Comparison of ENCODE assay signal across 8 cellular contexts in the genomic region with DNA sequence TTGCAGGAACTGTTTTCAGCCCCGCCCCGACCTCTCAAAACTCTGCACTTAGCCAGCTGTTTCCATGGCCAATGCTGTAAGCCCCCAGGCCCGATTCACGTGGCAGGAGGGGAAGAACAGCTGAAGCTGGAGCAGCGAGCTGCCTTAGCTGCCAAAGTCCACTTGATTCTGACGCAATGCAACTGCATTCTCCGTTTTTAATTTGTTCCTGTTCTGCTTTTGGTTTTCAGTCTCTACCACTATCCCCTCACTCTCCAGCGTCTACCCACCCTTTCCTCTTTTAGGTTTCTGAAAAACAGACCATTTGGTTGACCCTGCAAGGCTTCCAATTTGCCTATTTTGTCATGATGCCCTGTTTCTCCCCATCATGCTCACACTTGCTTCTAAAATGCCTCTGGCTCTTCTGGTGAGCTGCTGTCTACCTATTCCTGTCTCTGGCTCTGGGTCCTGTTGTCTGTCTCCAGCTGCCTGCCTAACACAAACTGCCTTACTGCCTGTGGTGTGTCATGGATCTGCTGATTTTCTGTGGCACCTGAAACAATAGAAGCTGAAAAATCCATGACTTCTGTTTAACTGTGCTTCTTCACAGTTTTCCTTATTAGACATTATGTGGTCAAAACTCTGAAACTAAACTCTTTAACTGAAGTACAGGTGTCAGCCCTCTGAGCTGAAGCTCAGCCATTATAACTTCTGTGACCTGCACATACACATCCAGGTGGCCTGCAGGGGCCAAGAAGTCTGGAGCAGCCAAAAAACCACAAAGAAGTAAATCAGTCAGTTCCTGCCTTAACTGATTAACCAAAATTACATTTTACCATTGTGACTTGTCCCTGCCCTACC.
A peak's percentile ranks its signal among the peaks of the same experiment; 100 is the strongest.
DNase-seq lines count a peak whose midpoint lies in the region; ATAC-seq and TF ChIP-seq lines count a peak whose summit lies in the region.

No MANE protein-coding gene starts in this region.

- no peak overlapping the region for H3K9ac ChIP-seq in mammary epithelial cell (ENCODE audit: insufficient read depth, low read length)

- ATAC-seq in HG03103 (IDR thresholded peaks at IDR 0.05; ENCODE audit: low read depth, unreplicated experiment) = peak; percentile 83

- dilution Hi-C loops in mammary epithelial cell (cut with HindIII; ENCODE audit: low sequenced_read_pairs) = no loop called here

- peaks cover 6% of the 10 kb centered on the region for H3K27me3 ChIP-seq in mammary epithelial cell (ENCODE audit: insufficient read depth, low read length)

- peaks cover 10% of the 10 kb centered on the region for H3K9me3 Mint-ChIP-seq in MCF 10A (ENCODE audit: unreplicated experiment)
- peaks cover 20% of the 10 kb centered on the region for H3K9me3 Mint-ChIP-seq in dendritic cell treated with granulocyte-macrophage colony-stimulating factor and Interleukin-4, amounts not matched to agents 40 ng/mL and 50 ng/mL, for 4 days
- H3K9me3 Mint-ChIP-seq in activated CD4-positive, alpha-beta T cell treated with anti-CD3 and anti-CD28 coated beads, Interleukin-2, amount 10 ng/mL, durations not matched to agents 24 days and 14 days = no peaks in the 10 kb centered on the region

- BruUV-seq in MCF 10A (replicated peaks; lab: Mats Ljungman, UMichigan) = no TSS peak
- no TSS peak for BruUV-seq in mammary epithelial cell (replicated peaks; lab: Mats Ljungman, UMichigan)

- no peaks in the 10 kb centered on the region for H3K4me1 ChIP-seq in mammary epithelial cell (ENCODE audit: insufficient read depth, low read length)

- H3K36me3 Mint-ChIP-seq in MCF 10A (ENCODE audit: insufficient read depth, unreplicated experiment) = no peaks in the 10 kb centered on the region
- no peaks in the 10 kb centered on the region for H3K36me3 Mint-ChIP-seq in dendritic cell treated with granulocyte-macrophage colony-stimulating factor and Interleukin-4, amounts not matched to agents 40 ng/mL and 50 ng/mL, for 4 days (ENCODE audit: low read depth)
- no peaks in the 10 kb centered on the region for H3K36me3 Mint-ChIP-seq in activated CD4-positive, alpha-beta T cell treated with anti-CD3 and anti-CD28 coated beads, Interleukin-2, amount 10 ng/mL, durations not matched to agents 24 days and 14 days (ENCODE audit: low read depth)

- POLR2A ChIA-PET in MCF 10A (lab: Yijun Ruan, JAX) = no interaction called here

- no peak overlapping the region for H2AFZ ChIP-seq in mammary epithelial cell (ENCODE audit: low read depth, low read length)

- CTCF ChIA-PET in MCF 10A (lab: Yijun Ruan, JAX) = no interaction called here
- CTCF ChIA-PET in mammary epithelial cell (lab: Charles Lee; ENCODE audit: low non-redundant PET) = no interaction called here

- TF ChIP-seq CTCF in MCF 10A (IDR thresholded peaks at IDR 0.05; ENCODE audit: unreplicated experiment) (no peak), mammary epithelial cell (conservative IDR thresholded peaks at IDR 0.05 in 1 of 2, IDR thresholded peaks at IDR 0.05 in 1 of 2; ENCODE audit: extremely low read depth in 1 of 2, insufficient read depth in 1 of 2, low read depth in 1 of 2, low read length in 2 of 2) (no peak)

- no peaks in the 10 kb centered on the region for H3K79me2 ChIP-seq in mammary epithelial cell (ENCODE audit: insufficient read depth, low read length)

- peaks cover 16% of the 10 kb centered on the region for H3K4me1 Mint-ChIP-seq in MCF 10A (ENCODE audit: insufficient read depth, unreplicated experiment)
- H3K4me1 Mint-ChIP-seq in dendritic cell treated with granulocyte-macrophage colony-stimulating factor and Interleukin-4, amounts not matched to agents 40 ng/mL and 50 ng/mL, for 4 days (ENCODE audit: low read depth) = peaks cover 17% of the 10 kb centered on the region
- no peaks in the 10 kb centered on the region for H3K4me1 Mint-ChIP-seq in activated CD4-positive, alpha-beta T cell treated with anti-CD3 and anti-CD28 coated beads, Interleukin-2, amount 10 ng/mL, durations not matched to agents 24 days and 14 days

- H4K20me1 ChIP-seq in mammary epithelial cell (ENCODE audit: insufficient read depth, low read length) = no peaks in the 10 kb centered on the region

- H3K27me3 Mint-ChIP-seq in MCF 10A (ENCODE audit: insufficient read depth, unreplicated experiment) = peaks cover 50% of the 10 kb centered on the region
- H3K27me3 Mint-ChIP-seq in dendritic cell treated with granulocyte-macrophage colony-stimulating factor and Interleukin-4, amounts not matched to agents 40 ng/mL and 50 ng/mL, for 4 days = no peaks in the 10 kb centered on the region
- no peaks in the 10 kb centered on the region for H3K27me3 Mint-ChIP-seq in activated CD4-positive, alpha-beta T cell treated with anti-CD3 and anti-CD28 coated beads, Interleukin-2, amount 10 ng/mL, durations not matched to agents 24 days and 14 days

- no peak overlapping the region for H3K27ac Mint-ChIP-seq in MCF 10A (ENCODE audit: low read depth, unreplicated experiment)
- H3K27ac Mint-ChIP-seq in dendritic cell treated with granulocyte-macrophage colony-stimulating factor and Interleukin-4, amounts not matched to agents 40 ng/mL and 50 ng/mL, for 4 days = no peak overlapping the region
- no peak overlapping the region for H3K27ac Mint-ChIP-seq in activated CD4-positive, alpha-beta T cell treated with anti-CD3 and anti-CD28 coated beads, Interleukin-2, amount 10 ng/mL, durations not matched to agents 24 days and 14 days

- H3K36me3 ChIP-seq in mammary epithelial cell (ENCODE audit: insufficient read depth, low read length) = no peaks in the 10 kb centered on the region

- H3K9me3 ChIP-seq in mammary epithelial cell (replicated peaks; ENCODE audit: insufficient read depth, low read length) = no peaks in the 10 kb centered on the region

- 27% methylated on average over 8 of the region's 8 CpGs for WGBS in mammary epithelial cell (ENCODE audit: low coverage, missing lambda C conversion rate)

- H3K4me3 Mint-ChIP-seq in MCF 10A (ENCODE audit: unreplicated experiment) = peak overlapping the region; percentile 1
- H3K4me3 Mint-ChIP-seq in dendritic cell treated with granulocyte-macrophage colony-stimulating factor and Interleukin-4, amounts not matched to agents 40 ng/mL and 50 ng/mL, for 4 days = peak overlapping the region; percentile 41
- no peak overlapping the region for H3K4me3 Mint-ChIP-seq in activated CD4-positive, alpha-beta T cell treated with anti-CD3 and anti-CD28 coated beads, Interleukin-2, amount 10 ng/mL, durations not matched to agents 24 days and 14 days

- H3K4me2 ChIP-seq in mammary epithelial cell (ENCODE audit: insufficient read depth, low read depth, low read length) = no peak overlapping the region

- H3K27ac ChIP-seq in mammary epithelial cell (ENCODE audit: insufficient read depth, low read depth, low read length) = no peak overlapping the region

- no peak for DNase-seq in MCF 10A (ENCODE audit: unreplicated experiment)
- DNase-seq in mammary epithelial cell = no peak
- DNase-seq in superior temporal gyrus (ENCODE audit: extremely low spot score) = peak; percentile 14
- no peak for DNase-seq in activated CD4-positive, alpha-beta T cell treated with anti-CD3 and anti-CD28 coated beads, Interleukin-2, amount 10 ng/mL, durations not matched to agents 24 days and 14 days
- no peak for DNase-seq in NCI-H1092 treated with DMSO at 0.1 percent for 48 hours (lab: John Stamatoyannopoulos, UW)
- no peak for DNase-seq in GF-D8 (lab: John Stamatoyannopoulos, UW)

- no peak overlapping the region for H3K4me3 ChIP-seq in mammary epithelial cell (replicated peaks in 1 of 3; ENCODE audit: insufficient read depth in 1 of 3, low read depth in 2 of 3, low read length in 3 of 3)

- intact Hi-C loops in MCF 10A (cut with micrococcal nuclease) = no loop called here
- intact Hi-C loops in mammary epithelial cell (cut with micrococcal nuclease) = no loop called here
- intact Hi-C loops in dendritic cell treated with granulocyte-macrophage colony-stimulating factor and Interleukin-4, amounts not matched to agents 40 ng/mL and 50 ng/mL, for 4 days (cut with micrococcal nuclease) = no loop called here
- intact Hi-C loops in activated CD4-positive, alpha-beta T cell treated with anti-CD3 and anti-CD28 coated beads, Interleukin-2, amount 10 ng/mL, durations not matched to agents 24 days and 14 days (cut with micrococcal nuclease) = no loop called here

- in situ Hi-C loops in mammary epithelial cell (cut with MboI; ENCODE audit: low sequenced_read_pairs in 2 of 2) = no loop called here
